8 cellular contexts compared by ENCODE assay signal in the genomic region with DNA sequence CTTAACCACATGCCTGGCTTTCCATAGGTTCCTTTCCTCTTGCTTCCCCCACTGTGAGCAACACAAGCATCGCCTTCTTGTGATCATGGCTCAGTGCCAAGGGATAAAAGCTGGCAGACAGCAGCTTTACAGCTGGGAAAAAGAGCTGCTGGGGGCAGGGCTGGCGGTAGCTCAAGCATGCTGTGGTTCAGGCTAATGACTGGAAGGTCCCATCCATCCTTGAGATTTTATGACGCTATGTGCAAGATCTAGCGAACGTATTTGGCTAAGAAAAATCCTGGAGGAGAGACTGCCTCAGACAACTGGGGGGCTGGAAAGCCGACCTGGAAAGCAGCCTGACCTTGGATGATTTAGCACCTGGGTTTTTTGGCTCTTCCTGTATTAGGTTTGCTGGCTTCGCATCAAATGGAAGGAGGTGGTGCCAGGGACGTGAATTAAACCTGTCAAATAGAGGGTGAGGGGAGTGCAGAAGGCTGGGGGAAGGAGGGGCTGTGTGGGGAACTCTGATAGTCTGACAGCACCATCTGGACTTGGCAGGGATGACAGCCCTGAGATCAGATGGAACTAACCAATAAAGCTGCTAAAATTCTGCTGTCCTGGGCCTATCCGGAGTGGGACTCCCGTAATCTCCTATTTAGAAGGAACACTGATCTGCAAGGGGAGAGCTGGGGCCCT. TPM values are rescaled to one million over a fixed set of nuclear protein-coding genes. Genes with fewer than 3 reads are reported as not detected.
DNase-seq lines count a peak whose midpoint lies in the region; ATAC-seq and TF ChIP-seq lines count a peak whose summit lies in the region.

No MANE protein-coding gene starts in this region.

- no peaks in the 10 kb centered on the region for H3K9me3 ChIP-seq in H9 (ENCODE audit: control insufficient read depth, low read depth, low read length)

- H3K18ac ChIP-seq in H9 (ENCODE audit: insufficient read length, low read depth, low read length): no peak overlapping the region

- H4K20me1 ChIP-seq in H9 (ENCODE audit: control insufficient read depth, insufficient read depth, insufficient read length): no peaks in the 10 kb centered on the region

- no peak overlapping the region for H4K91ac ChIP-seq in H9 (ENCODE audit: insufficient read length, low read depth, low read length)

- no peaks in the 10 kb centered on the region for H3K23me2 ChIP-seq in H9 (ENCODE audit: insufficient read length, low read depth, low read length, poor library complexity, severe bottlenecking)

- H3K27ac Mint-ChIP-seq in nephron (peak overlapping the region; percentile 46 to 81 (median 80)), H9 (peak overlapping the region in 1 of 3 experiments; percentile 95; a peak in 1 of 7 replicates)

- no peak overlapping the region for H3T11ph ChIP-seq in H9 (ENCODE audit: low read length)

- H3K9me3 Mint-ChIP-seq in nephron (no peaks in the 10 kb centered on the region), H9 (no peaks in the 10 kb centered on the region)
- no peaks in the 10 kb centered on the region for H3K9me3 Mint-ChIP-seq in activated T-cell treated with anti-CD3 and anti-CD28 coated beads, Interleukin-2, amount 50 U/mL, for 4 hours

- H3K4me1 ChIP-seq in H9 (ENCODE audit: insufficient read depth, low read length): peaks cover 9% of the 10 kb centered on the region; the same call in 1 of the 2 replicates

- H3K79me1 ChIP-seq in H9 (ENCODE audit: insufficient read depth, low read depth, low read length, poor library complexity, severe bottlenecking): no peaks in the 10 kb centered on the region

- H4K8ac ChIP-seq in H9 (replicated peaks; ENCODE audit: insufficient read length, low read depth, low read length): no peak overlapping the region

- no peak overlapping the region for H2AK5ac ChIP-seq in H9 (ENCODE audit: insufficient read length, low read length)

- no peaks in the 10 kb centered on the region for H3K79me2 ChIP-seq in H9 (ENCODE audit: insufficient read depth, low read length)

- H3K4me2 ChIP-seq in H9 (ENCODE audit: insufficient read depth, insufficient read length, low read length): no peak overlapping the region

- H2BK120ac ChIP-seq in H9 (ENCODE audit: low read depth, low read length, poor library complexity, severe bottlenecking): no peak overlapping the region

- H3K27me3 ChIP-seq in H9 (ENCODE audit: insufficient read depth, low read length): no peaks in the 10 kb centered on the region

- TF ChIP-seq CTCF in choroid plexus epithelial cell (conservative IDR thresholded peaks at IDR 0.05; ENCODE audit: low read depth, low read length): no peak
- TF ChIP-seq CTCF in nephron (IDR thresholded peaks at IDR 0.05; ENCODE audit: unreplicated experiment in 3 of 3): no peak
- TF ChIP-seq CTCF in H9 (conservative IDR thresholded peaks at IDR 0.05): no peak

- ATAC-seq in activated T-cell treated with anti-CD3 and anti-CD28 coated beads, Interleukin-2, amount 50 U/mL, for 4 hours: no peak

- no peaks in the 10 kb centered on the region for H3K36me3 Mint-ChIP-seq in nephron (ENCODE audit: low read depth)
- no peaks in the 10 kb centered on the region for H3K36me3 Mint-ChIP-seq in activated T-cell treated with anti-CD3 and anti-CD28 coated beads, Interleukin-2, amount 50 U/mL, for 4 hours (ENCODE audit: insufficient read depth)
- no peaks in the 10 kb centered on the region for H3K36me3 Mint-ChIP-seq in H9 (ENCODE audit: insufficient read depth in 1 of 3, low read depth in 3 of 3)

- H3K4ac ChIP-seq in H9 (ENCODE audit: low read depth, low read length): no peak overlapping the region

- no peak overlapping the region for H3K56ac ChIP-seq in H9 (ENCODE audit: insufficient read length, low read depth, low read length)

- no peak overlapping the region for H3K27ac ChIP-seq in H9 (ENCODE audit: insufficient read length, low read depth, low read length)

- no peak overlapping the region for H3K4me3 ChIP-seq in choroid plexus epithelial cell (ENCODE audit: low read depth, low read length)

- H4K5ac ChIP-seq in H9 (ENCODE audit: insufficient read length, low read depth, low read length): no peak overlapping the region

- H2BK12ac ChIP-seq in H9 (ENCODE audit: insufficient read length, low read depth, low read length): no peak overlapping the region

- H3K14ac ChIP-seq in H9 (ENCODE audit: insufficient read depth, low read length): no peak overlapping the region

- no peak overlapping the region for H3K23ac ChIP-seq in H9 (ENCODE audit: insufficient read length, low read depth, low read length)

- H3K4me1 Mint-ChIP-seq in nephron (peaks cover 87% of the 10 kb centered on the region), H9 (peaks cover 34 to 35% of the 10 kb centered on the region in 2 experiments)
- H3K4me1 Mint-ChIP-seq in activated T-cell treated with anti-CD3 and anti-CD28 coated beads, Interleukin-2, amount 50 U/mL, for 4 hours (ENCODE audit: low read depth): no peaks in the 10 kb centered on the region

- WGBS in H9 (ENCODE audit: extremely low coverage, insufficient read length, low lambda C conversion rate): no CpG with 5 or more reads among the region's 10 CpGs

- H2BK5ac ChIP-seq in H9 (ENCODE audit: insufficient read length, low read length): no peak overlapping the region

- peak overlapping the region; percentile 16 to 38 (median 27) for H3K4me3 Mint-ChIP-seq in nephron
- H3K4me3 Mint-ChIP-seq in activated T-cell treated with anti-CD3 and anti-CD28 coated beads, Interleukin-2, amount 50 U/mL, for 4 hours: no peak overlapping the region
- no peak overlapping the region for H3K4me3 Mint-ChIP-seq in H9

- DNase-seq in D341Med (ENCODE audit: low spot score) (peak; percentile 84), NCI-H2171 (lab: John Stamatoyannopoulos, UW) (peak; percentile 94), choroid plexus epithelial cell (ENCODE audit: low read depth) (peak; percentile 78), T1000 (lab: John Stamatoyannopoulos, UW) (no peak), H9 (no peak)
- no peak for DNase-seq in effector CD4-positive, alpha-beta T cell
- DNase-seq in activated T-cell treated with anti-CD3 and anti-CD28 coated beads, Interleukin-2, amount 50 U/mL, for 4 hours: no peak

- H2AFZ ChIP-seq in H9 (ENCODE audit: low read length): no peak overlapping the region

- H3K9ac ChIP-seq in H9 (ENCODE audit: extremely low read depth, insufficient read length, low read length): no peak overlapping the region

- no peak overlapping the region for H2BK20ac ChIP-seq in H9 (ENCODE audit: low read depth, low read length, poor library complexity, severe bottlenecking)

- H3K27me3 Mint-ChIP-seq in nephron (ENCODE audit: low read depth) (peaks cover 5% of the 10 kb centered on the region), H9 (ENCODE audit: low read depth) (peaks cover 2% of the 10 kb centered on the region; the same call in 1 of the 2 replicates)
- peaks cover 11% of the 10 kb centered on the region for H3K27me3 Mint-ChIP-seq in activated T-cell treated with anti-CD3 and anti-CD28 coated beads, Interleukin-2, amount 50 U/mL, for 4 hours (ENCODE audit: low read depth)

- no peak overlapping the region for H2BK15ac ChIP-seq in H9 (ENCODE audit: low read depth, low read length)

RNA-seq across cellular contexts. Expression of gene ZMYND12, which starts 34.8 kb away (rescaled TPM):
- total RNA-seq in activated T-cell treated with anti-CD3 and anti-CD28 coated beads, Interleukin-2, amount 50 U/mL, for 4 hours: under 1 TPM in 2 of 3 donors, not detected in 1; 0.11 to 0.28 TPM
- total RNA-seq in H9 (2021): 0.42 and 0.55 TPM in 2 replicates

RNA-seq across cellular contexts. Expression of gene PPCS, which starts 35.3 kb away (rescaled TPM):
- total RNA-seq in activated T-cell treated with anti-CD3 and anti-CD28 coated beads, Interleukin-2, amount 50 U/mL, for 4 hours: 10 to 100 TPM; 45.4 to 47.5 (median 46.2) TPM
- total RNA-seq in H9 (2021): 36.7 and 37.3 TPM in 2 replicates

RNA-seq across cellular contexts. Expression of gene RIMKLA, which starts 40.5 kb away (rescaled TPM):
- total RNA-seq in activated T-cell treated with anti-CD3 and anti-CD28 coated beads, Interleukin-2, amount 50 U/mL, for 4 hours: under 1 TPM; 0.46 to 0.96 (median 0.95) TPM
- 4.7 and 6.2 TPM in 2 replicates for total RNA-seq in H9 (2021)

RNA-seq across cellular contexts. Expression of gene CCDC30, which starts 42.0 kb away (rescaled TPM):
- under 1 TPM; 0.22 to 0.89 (median 0.55) TPM for total RNA-seq in activated T-cell treated with anti-CD3 and anti-CD28 coated beads, Interleukin-2, amount 50 U/mL, for 4 hours
- total RNA-seq in H9 (2021): 1.4 and 1.8 TPM in 2 replicates

Comparison
In these comparisons a context has a peak if more than half of its experiments do, and no peak if none do; other contexts are left out.
1. DNase-seq: peak in D341Med (single experiment), NCI-H2171 (single experiment) and choroid plexus epithelial cell (single experiment); none in effector CD4-positive, alpha-beta T cell (single experiment), T1000 (single experiment), activated T-cell treated with anti-CD3 and anti-CD28 coated beads, Interleukin-2, amount 50 U/mL, for 4 hours (single experiment) and H9 (single experiment).
2. H3K4me3 Mint-ChIP-seq: peak in nephron (3 of 3); none in activated T-cell treated with anti-CD3 and anti-CD28 coated beads, Interleukin-2, amount 50 U/mL, for 4 hours (single experiment) and H9 (0 of 2).